Comparison of ENCODE assay signal across 8 cellular contexts in the genomic region with DNA sequence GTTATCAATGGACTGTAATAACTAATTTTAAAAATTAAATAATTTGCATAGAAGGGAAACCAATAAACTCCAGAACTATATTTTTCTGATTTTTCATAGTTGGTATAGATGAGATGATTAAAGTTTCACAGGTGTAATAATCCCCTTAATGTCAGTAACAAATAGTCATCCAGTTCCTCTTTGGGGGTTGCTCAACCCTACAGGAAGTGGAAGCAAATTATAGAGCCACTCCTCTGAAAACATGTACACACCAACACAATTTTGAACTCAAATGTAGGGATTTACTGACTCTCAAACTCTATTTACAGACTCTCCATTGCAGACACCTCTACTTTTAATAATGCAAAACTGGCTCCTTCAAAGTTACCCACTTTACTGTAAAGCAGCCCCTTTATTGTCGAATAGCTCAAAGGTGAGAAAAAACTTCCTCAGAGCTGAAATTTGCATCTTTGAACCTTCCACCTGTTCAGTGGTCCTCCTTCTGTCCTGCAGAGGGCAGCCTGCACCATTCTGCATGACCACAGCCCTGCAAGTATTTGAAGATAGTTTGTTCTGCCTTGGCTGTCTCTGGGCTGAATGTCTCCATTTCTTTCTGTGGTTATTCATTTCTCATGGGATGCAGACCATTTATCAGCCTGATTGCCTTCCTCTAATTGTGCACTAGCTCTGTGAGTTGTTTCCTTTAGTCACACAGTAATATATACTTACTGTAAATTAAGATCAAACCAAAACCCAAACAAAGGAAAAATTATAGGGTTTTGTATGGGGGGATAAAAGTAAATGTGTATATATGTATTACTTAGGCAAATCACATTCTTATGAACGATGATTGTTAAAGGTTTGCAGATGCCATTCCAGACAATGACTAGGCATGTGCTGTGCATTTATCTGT.
DNase-seq lines count a peak whose midpoint lies in the region; ATAC-seq, FAIRE-seq and TF ChIP-seq lines count a peak whose summit lies in the region.

No MANE protein-coding gene starts in this region.

- H3K79me1 ChIP-seq in mesendoderm (ENCODE audit: low read length): no peaks in the 10 kb centered on the region

- no peak overlapping the region for H4K5ac ChIP-seq in mesendoderm (ENCODE audit: low read length)

- no peaks in the 10 kb centered on the region for H3K79me2 ChIP-seq in mesendoderm (ENCODE audit: control insufficient read depth, insufficient read depth, low read length)

- H3K27me3 ChIP-seq in WERI-Rb-1 (ENCODE audit: insufficient read depth, low read depth, severe bottlenecking) (no peaks in the 10 kb centered on the region), mesendoderm (ENCODE audit: insufficient read depth, low read length, poor library complexity) (no peaks in the 10 kb centered on the region), upper lobe of left lung (no peaks in the 10 kb centered on the region)

- no peak overlapping the region for H3K56ac ChIP-seq in mesendoderm (ENCODE audit: low read length)

- CTCF ChIA-PET in A549 (lab: Yijun Ruan, JAX): interaction anchor here (0.6 to 1.9 kb wide), 6 partner anchors 10 to 1189 kb away, joined by 3 to 7 read pairs (median 4); no protein-coding TSS in a partner anchor

- no peak overlapping the region for H2BK5ac ChIP-seq in mesendoderm (ENCODE audit: low read length)

- H3K36me3 ChIP-seq in WERI-Rb-1 (no peaks in the 10 kb centered on the region), mesendoderm (ENCODE audit: control insufficient read depth, insufficient read depth, low read length) (no peaks in the 10 kb centered on the region), upper lobe of left lung (no peaks in the 10 kb centered on the region)

- H3K18ac ChIP-seq in mesendoderm (ENCODE audit: low read length): no peak overlapping the region

- POLR2A ChIA-PET in A549 (lab: Yijun Ruan, JAX): no interaction called here

- WGBS in A549 (ENCODE audit: missing lambda C conversion rate): 39% methylated on average over 2 of the region's 2 CpGs
- WGBS in mesendoderm (ENCODE audit: extremely low coverage, insufficient coverage, low lambda C conversion rate): 100% methylated on average over 1 of the region's 2 CpGs
- WGBS in upper lobe of left lung, 2 donors: 17 to 29% methylated on average over 2 of the region's 2 CpGs

- H2BK120ac ChIP-seq in mesendoderm (ENCODE audit: low read depth, low read length): no peak overlapping the region

- H4K8ac ChIP-seq in mesendoderm (ENCODE audit: low read depth, low read length): no peak overlapping the region

- H3K4me1 ChIP-seq in A549 (peaks cover 16% of the 10 kb centered on the region; the same call in 2 of the 3 replicates), mesendoderm (ENCODE audit: control insufficient read depth, low read depth, low read length) (no peaks in the 10 kb centered on the region), upper lobe of left lung (no peaks in the 10 kb centered on the region)

- no peak overlapping the region for H2AK5ac ChIP-seq in mesendoderm (ENCODE audit: low read length)

- TF ChIP-seq RAD21 in A549 (conservative IDR thresholded peaks at IDR 0.05 in 1 of 2, IDR thresholded peaks at IDR 0.05 in 1 of 2): peak; percentile 77 to 87

- H3K4me3 ChIP-seq in A549: no peak overlapping the region
- no peak overlapping the region for H3K4me3 ChIP-seq in WERI-Rb-1 (ENCODE audit: low read depth, low read length)
- no peak overlapping the region for H3K4me3 ChIP-seq in mesendoderm (ENCODE audit: low read length)
- no peak overlapping the region for H3K4me3 ChIP-seq in upper lobe of left lung

- no peaks in the 10 kb centered on the region for H3K9me3 ChIP-seq in A549
- H3K9me3 ChIP-seq in WERI-Rb-1 (ENCODE audit: severe bottlenecking): no peaks in the 10 kb centered on the region
- H3K9me3 ChIP-seq in upper lobe of left lung: no peaks in the 10 kb centered on the region

- no peak for TF ChIP-seq POLR2A in A549 (IDR thresholded peaks at IDR 0.05; ENCODE audit: low read length)
- TF ChIP-seq POLR2A in GM12892 (IDR thresholded peaks at IDR 0.05; ENCODE audit: low read depth, low read length): no peak
- TF ChIP-seq POLR2A in upper lobe of left lung (IDR thresholded peaks at IDR 0.05): no peak

- H3K9ac ChIP-seq in mesendoderm (ENCODE audit: low read length): no peak overlapping the region

- no peak overlapping the region for H2BK15ac ChIP-seq in mesendoderm (replicated peaks; ENCODE audit: low read depth)

- ATAC-seq in A549 (peak; percentile 68 to 89; a peak in 4 of 6 replicates), HG02623 (IDR thresholded peaks at IDR 0.05; ENCODE audit: unreplicated experiment) (peak; percentile 85), upper lobe of left lung (ENCODE audit: low FRiP score in 2 of 2) (peak in 1 of 2 donors; percentile 88)

- TF ChIP-seq EP300 in A549 (IDR thresholded peaks at IDR 0.05): no peak
- no peak for TF ChIP-seq EP300 in upper lobe of left lung (IDR thresholded peaks at IDR 0.05)

- DNase-seq in A549 (ENCODE audit: low read depth in 1 of 2, low spot score in 1 of 2): peak; percentile 27 to 70
- no peak for DNase-seq in GM12892 (ENCODE audit: insufficient read length)
- peak; percentile 36 for DNase-seq in NCI-H1048 (lab: John Stamatoyannopoulos, UW)
- DNase-seq in WERI-Rb-1: peak; percentile 73
- DNase-seq in epidermal melanocyte (ENCODE audit: insufficient read length, low spot score): peak; percentile 43
- peak; percentile 71 for DNase-seq in mesendoderm
- DNase-seq in upper lobe of left lung: peak in 1 of 2 donors; percentile 31

- H3K23ac ChIP-seq in mesendoderm (ENCODE audit: low read length): no peak overlapping the region

- H3K27ac ChIP-seq in A549: peak overlapping the region; percentile 21 to 53; a peak in 4 of 6 replicates
- H3K27ac ChIP-seq in WERI-Rb-1: no peak overlapping the region
- no peak overlapping the region for H3K27ac ChIP-seq in mesendoderm (ENCODE audit: low read depth, low read length)
- H3K27ac ChIP-seq in upper lobe of left lung: no peak overlapping the region

- FAIRE-seq in A549 (lab: Jason Lieb, UNC) (peak; percentile 76), GM12892 (lab: Jason Lieb, UNC) (peak; percentile 54)

- no peak overlapping the region for H3K4ac ChIP-seq in mesendoderm (ENCODE audit: low read depth, low read length)

- H3K4me2 ChIP-seq in A549 (no peak overlapping the region), mesendoderm (ENCODE audit: low read length) (no peak overlapping the region)

- TF ChIP-seq CTCF in A549 (IDR thresholded peaks at IDR 0.05): peak; percentile 64
- TF ChIP-seq CTCF in WERI-Rb-1 (IDR thresholded peaks at IDR 0.05; ENCODE audit: low read depth, low read length): peak; percentile 81
- TF ChIP-seq CTCF in upper lobe of left lung (IDR thresholded peaks at IDR 0.05): peak in 5 of 6 experiments; percentile 28 to 47 (median 31)

TF ChIP-seq in A549, 52 proteins besides CTCF, POLR2A, EP300 and RAD21:
- TF ChIP-seq, protein P1, sequence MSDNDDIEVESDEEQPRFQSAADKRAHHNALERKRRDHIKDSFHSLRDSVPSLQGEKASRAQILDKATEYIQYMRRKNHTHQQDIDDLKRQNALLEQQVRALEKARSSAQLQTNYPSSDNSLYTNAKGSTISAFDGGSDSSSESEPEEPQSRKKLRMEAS (IDR thresholded peaks at IDR 0.05): 0 out of 2 replicates have a peak, but pooled peaks have one; percentile 23
- TF ChIP-seq MAFK (IDR thresholded peaks at IDR 0.05; ENCODE audit: partially characterized antibody): no peak
- no peak for TF ChIP-seq CBX8 (IDR thresholded peaks at IDR 0.05)
- TF ChIP-seq ESRRA (IDR thresholded peaks at IDR 0.05; ENCODE audit: borderline replicate concordance, low read length): no peak
- no peak for TF ChIP-seq HES2 (IDR thresholded peaks at IDR 0.05)
- no peak for TF ChIP-seq BCL3 (IDR thresholded peaks at IDR 0.05)
- no peak for TF ChIP-seq NFE2L2 (conservative IDR thresholded peaks at IDR 0.05; ENCODE audit: low read length)
- TF ChIP-seq ELK1 (IDR thresholded peaks at IDR 0.05; ENCODE audit: low read depth, low read length): no peak
- TF ChIP-seq NPAS2 (CRISPR knock-in tag; IDR thresholded peaks at IDR 0.05; ENCODE audit: borderline replicate concordance): no peak
- TF ChIP-seq SMC3 (IDR thresholded peaks at IDR 0.05): peak; percentile 73
- TF ChIP-seq GATA3 (IDR thresholded peaks at IDR 0.05; ENCODE audit: borderline replicate concordance): no peak
- no peak for TF ChIP-seq TFCP2L1 (CRISPR knock-in tag; IDR thresholded peaks at IDR 0.05)
- no peak for TF ChIP-seq JUNB (IDR thresholded peaks at IDR 0.05)
- no peak for TF ChIP-seq BHLHE40 (IDR thresholded peaks at IDR 0.05; ENCODE audit: low read depth, low read length)

Comparison
In these comparisons a context has a peak if more than half of its experiments do, and no peak if none do; other contexts are left out.
1. H3K27ac ChIP-seq: peak in A549 (2 of 2); none in WERI-Rb-1 (single experiment), mesendoderm (single experiment) and upper lobe of left lung (0 of 4).
2. CTCF ChIP-seq: peak in every context shown above with its lines; median percentile 81 in WERI-Rb-1; 64 in A549; 31 in upper lobe of left lung.